Comparison of ENCODE assay signal across 1 cellular context in the genomic region with DNA sequence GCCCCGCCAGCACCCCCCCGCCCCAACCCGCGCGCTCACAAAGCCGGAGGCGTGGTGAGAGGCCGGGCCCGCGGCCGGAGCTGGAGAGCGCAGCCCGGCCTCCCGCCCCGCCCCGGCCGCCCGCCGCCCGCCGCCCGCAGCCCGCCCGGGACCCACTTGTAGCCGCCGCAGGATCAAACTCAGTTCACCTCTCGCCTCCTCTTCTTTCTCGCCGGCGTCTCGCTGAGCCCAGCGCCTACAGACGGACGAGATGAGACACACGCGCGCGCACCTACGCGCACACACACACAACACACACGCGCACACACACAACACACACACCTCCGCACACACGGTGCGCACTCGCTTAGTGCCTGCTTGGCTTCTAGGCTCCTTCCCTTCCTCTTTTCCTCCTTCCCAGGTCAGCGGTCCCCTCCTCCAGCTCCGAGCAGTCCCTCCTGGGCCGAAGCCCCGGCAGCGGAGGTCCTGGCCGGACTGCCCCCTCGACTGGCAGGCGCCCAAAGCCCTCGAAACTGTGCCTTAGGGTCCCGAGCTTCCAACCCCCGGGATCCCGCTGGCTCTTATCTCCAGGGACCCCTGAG.
TF ChIP-seq lines count a peak whose summit lies in the region.

No MANE protein-coding gene starts in this region.

TF ChIP-seq in H1, 55 proteins besides CTCF, POLR2A, EP300 and RAD21 (continued from another document):
- TF ChIP-seq GABPA (IDR thresholded peaks at IDR 0.05; ENCODE audit: borderline replicate concordance, insufficient read depth, low read length): no peak
- no peak for TF ChIP-seq HDAC2 (IDR thresholded peaks at IDR 0.05; ENCODE audit: borderline replicate concordance in 1 of 2, low read depth in 2 of 2, low read length in 2 of 2)
- TF ChIP-seq TBP (IDR thresholded peaks at IDR 0.05; ENCODE audit: low read depth, low read length): no peak
- 0 out of 2 replicates have a peak, but pooled peaks have one; percentile 14 for TF ChIP-seq EGR1 (IDR thresholded peaks at IDR 0.05; ENCODE audit: borderline replicate concordance, low read depth, low read length)
- no peak for TF ChIP-seq KDM1A (IDR thresholded peaks at IDR 0.05; ENCODE audit: borderline replicate concordance, low read length)
- TF ChIP-seq BACH1 (IDR thresholded peaks at IDR 0.05; ENCODE audit: low read length): no peak
- no peak for TF ChIP-seq HDAC6 (IDR thresholded peaks at IDR 0.05; ENCODE audit: low read depth, low read length)
- peak; percentile 57 for TF ChIP-seq RNF2 (IDR thresholded peaks at IDR 0.05; ENCODE audit: borderline replicate concordance, low read depth, low read length, missing control alignments, poor library complexity, severe bottlenecking)
- TF ChIP-seq, protein P1, sequence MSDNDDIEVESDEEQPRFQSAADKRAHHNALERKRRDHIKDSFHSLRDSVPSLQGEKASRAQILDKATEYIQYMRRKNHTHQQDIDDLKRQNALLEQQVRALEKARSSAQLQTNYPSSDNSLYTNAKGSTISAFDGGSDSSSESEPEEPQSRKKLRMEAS (IDR thresholded peaks at IDR 0.05): peak; percentile 42; the same call in 1 of the 2 replicates
- no peak for TF ChIP-seq POU5F1 (IDR thresholded peaks at IDR 0.05; ENCODE audit: low read depth, low read length)
- TF ChIP-seq SIN3A (conservative IDR thresholded peaks at IDR 0.05 in 1 of 2, IDR thresholded peaks at IDR 0.05 in 1 of 2; ENCODE audit: low read depth in 1 of 2, low read length in 2 of 2): no peak
- TF ChIP-seq CREB1 (IDR thresholded peaks at IDR 0.05): 0 out of 2 replicates have a peak, but pooled peaks have one; percentile 41
- TF ChIP-seq YY1 (IDR thresholded peaks at IDR 0.05; ENCODE audit: low read depth, low read length): no peak
- no peak for TF ChIP-seq ASH2L (IDR thresholded peaks at IDR 0.05; ENCODE audit: low read length)
- peak; percentile 51 for TF ChIP-seq KDM4A (IDR thresholded peaks at IDR 0.05; ENCODE audit: low read depth, low read length, severe bottlenecking)
- TF ChIP-seq, protein P2, sequence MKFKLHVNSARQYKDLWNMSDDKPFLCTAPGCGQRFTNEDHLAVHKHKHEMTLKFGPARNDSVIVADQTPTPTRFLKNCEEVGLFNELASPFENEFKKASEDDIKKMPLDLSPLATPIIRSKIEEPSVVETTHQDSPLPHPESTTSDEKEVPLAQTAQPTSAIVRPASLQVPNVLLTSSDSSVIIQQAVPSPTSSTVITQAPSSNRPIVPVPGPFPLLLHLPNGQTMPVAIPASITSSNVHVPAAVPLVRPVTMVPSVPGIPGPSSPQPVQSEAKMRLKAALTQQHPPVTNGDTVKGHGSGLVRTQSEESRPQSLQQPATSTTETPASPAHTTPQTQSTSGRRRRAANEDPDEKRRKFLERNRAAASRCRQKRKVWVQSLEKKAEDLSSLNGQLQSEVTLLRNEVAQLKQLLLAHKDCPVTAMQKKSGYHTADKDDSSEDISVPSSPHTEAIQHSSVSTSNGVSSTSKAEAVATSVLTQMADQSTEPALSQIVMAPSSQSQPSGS (IDR thresholded peaks at IDR 0.05; ENCODE audit: low read length): no peak
